Comparison of ENCODE assay signal across 1 cellular context in genomic region chr10:32961892-32962369, GRCh38.
TF ChIP-seq lines count a peak whose summit lies in the region.

No MANE protein-coding gene starts in this region.

TF ChIP-seq in WTC11, 78 proteins besides CTCF, POLR2A, EP300 and RAD21 (continued from another document):
- TF ChIP-seq ARID4B (CRISPR knock-in tag; IDR thresholded peaks at IDR 0.05; ENCODE audit: borderline replicate concordance): no peak
